Comparison of ENCODE assay signal across 22 cellular contexts in genomic region chr4:76622717-76623116, GRCh38.
DNase-seq lines count a peak whose midpoint lies in the region; ATAC-seq, FAIRE-seq and TF ChIP-seq lines count a peak whose summit lies in the region.
"Had no signal": no experiment of that assay in that cellular context is flagged by ENCODE, and none has a peak within 500 bp of the region (broad histone marks: within the 10 kb centered on the region; RNA-seq: fewer than 3 reads in every experiment).

No MANE protein-coding gene starts in this region.

- H3K4me1 ChIP-seq in A549: peaks cover 17% of the 10 kb centered on the region
- peaks cover 50% of the 10 kb centered on the region for H3K4me1 ChIP-seq in SJSA1 (replicated peaks)
- peaks cover 16% of the 10 kb centered on the region for H3K4me1 ChIP-seq in fibroblast of lung (ENCODE audit: control insufficient read depth, extremely low read depth, insufficient read depth, low read length)
- peaks cover 31% of the 10 kb centered on the region for H3K4me1 ChIP-seq in osteoblast (ENCODE audit: insufficient read depth, low read length)
- H3K4me1 ChIP-seq: parathyroid adenoma had no signal

- no peak for TF ChIP-seq CTCF in A549 (IDR thresholded peaks at IDR 0.05)
- no peak for TF ChIP-seq CTCF in fibroblast of lung (conservative IDR thresholded peaks at IDR 0.05 in 1 of 2, IDR thresholded peaks at IDR 0.05 in 1 of 2; ENCODE audit: low read depth in 1 of 2, low read length in 2 of 2)
- TF ChIP-seq CTCF in osteoblast (IDR thresholded peaks at IDR 0.05; ENCODE audit: extremely low read depth, low read depth, low read length): no peak

- no peaks in the 10 kb centered on the region for H3K79me2 ChIP-seq in fibroblast of lung (ENCODE audit: control insufficient read depth, insufficient read depth, low read length)
- no peaks in the 10 kb centered on the region for H3K79me2 ChIP-seq in osteoblast (ENCODE audit: insufficient read depth, low read length)
- H3K79me2 ChIP-seq: parathyroid adenoma had no signal

- H3K36me3 ChIP-seq in SJSA1 (no peaks in the 10 kb centered on the region), fibroblast of lung (ENCODE audit: control insufficient read depth, insufficient read depth, low read length) (no peaks in the 10 kb centered on the region), osteoblast (ENCODE audit: insufficient read depth, low read length) (no peaks in the 10 kb centered on the region)

- H3K4me2 ChIP-seq in A549: peak overlapping the region; percentile 51
- peak overlapping the region; percentile 32 for H3K4me2 ChIP-seq in fibroblast of lung (ENCODE audit: extremely low read depth, insufficient read depth, low read length)
- no peak overlapping the region for H3K4me2 ChIP-seq in osteoblast (ENCODE audit: insufficient read depth, low read length)

- H3K27ac ChIP-seq in A549: no peak overlapping the region
- peak overlapping the region; percentile 70 for H3K27ac ChIP-seq in SJSA1
- H3K27ac ChIP-seq in fibroblast of lung (ENCODE audit: insufficient read depth, low read length): peak overlapping the region; percentile 90
- peak overlapping the region; percentile 88 for H3K27ac ChIP-seq in osteoblast (ENCODE audit: low read depth, low read length)
- H3K27ac ChIP-seq: parathyroid adenoma had no signal

- DNase-seq in A549 (ENCODE audit: low read depth in 1 of 2, low spot score in 1 of 2) (no peak), SJSA1 (ENCODE audit: low read depth in 1 of 2, low spot score in 2 of 2) (no peak), fibroblast of lung (ENCODE audit: low read depth in 2 of 2) (no peak), osteoblast (ENCODE audit: insufficient read length, low spot score, missing footprints) (no peak), cerebellum (ENCODE audit: low spot score) (no peak), NCI-H526 (lab: John Stamatoyannopoulos, UW) (no peak), NCI-H2227 (lab: John Stamatoyannopoulos, UW; ENCODE audit: unreplicated experiment) (no peak)
- DNase-seq: activated CD4-positive, CD25-positive, alpha-beta regulatory T cell treated with anti-CD3 and anti-CD28 coated beads, Interleukin-2, amount 50 U/mL, for 72 hours; activated CD8-positive, alpha-beta memory T cell treated with anti-CD3 and anti-CD28 coated beads, Interleukin-2, amount 10 ng/mL, durations not matched to agents 7 days and 5 days; activated effector memory CD4-positive, alpha-beta T cell treated with anti-CD3 and anti-CD28 coated beads, Interleukin-2, amount 50 U/mL, for 16 hours; amygdala; CD4-positive, alpha-beta T cell; cortex of kidney; Karpas-422; NCI-H146; SHP77 treated with DMSO at 0.1 percent for 48 hours; small intestine; stimulated activated naive B cell treated with anti-CD40 and anti-IgM and Interleukin-4, amounts not matched to agents 10 μg/mL and 1 μg/mL and 100 μg/mL, for 72 hours had no signal

- no peaks in the 10 kb centered on the region for H3K27me3 ChIP-seq in SJSA1 (replicated peaks)
- H3K27me3 ChIP-seq in fibroblast of lung (ENCODE audit: control insufficient read depth, insufficient read depth, low read length): no peaks in the 10 kb centered on the region
- no peaks in the 10 kb centered on the region for H3K27me3 ChIP-seq in osteoblast (ENCODE audit: insufficient read depth, low read length)

- TF ChIP-seq EP300 in A549 (IDR thresholded peaks at IDR 0.05): no peak

- H3K9me3 ChIP-seq in A549: no peaks in the 10 kb centered on the region
- H3K9me3 ChIP-seq in SJSA1 (replicated peaks): no peaks in the 10 kb centered on the region
- H3K9me3 ChIP-seq in fibroblast of lung (ENCODE audit: control insufficient read depth, insufficient read depth, low read depth, low read length): no peaks in the 10 kb centered on the region
- no peaks in the 10 kb centered on the region for H3K9me3 ChIP-seq in osteoblast (ENCODE audit: low read depth, low read length)
- H3K9me3 ChIP-seq: mucosa of descending colon had no signal

- H4K20me1 ChIP-seq in fibroblast of lung (ENCODE audit: control insufficient read depth, extremely low read depth, insufficient read depth, low read length) (no peaks in the 10 kb centered on the region), osteoblast (ENCODE audit: insufficient read depth, low read length) (no peaks in the 10 kb centered on the region)

- POLR2A ChIA-PET in A549 (lab: Yijun Ruan, JAX): no interaction called here

- no peak overlapping the region for H3K4me3 ChIP-seq in A549
- H3K4me3 ChIP-seq in SJSA1: no peak overlapping the region
- H3K4me3 ChIP-seq in fibroblast of lung (replicated peaks in 1 of 4; ENCODE audit: control extremely low read depth in 1 of 4, insufficient read depth in 1 of 4, low read depth in 3 of 4, low read length in 4 of 4): no peak overlapping the region
- H3K4me3 ChIP-seq in osteoblast (ENCODE audit: insufficient read depth, low read length): no peak overlapping the region
- H3K4me3 ChIP-seq: mucosa of descending colon had no signal

- TF ChIP-seq POLR2A in A549 (IDR thresholded peaks at IDR 0.05; ENCODE audit: low read length): no peak

- ATAC-seq in A549 (no peak), GM19351 (IDR thresholded peaks at IDR 0.05; ENCODE audit: unreplicated experiment) (no peak)
- ATAC-seq: activated CD8-positive, alpha-beta memory T cell treated with anti-CD3 and anti-CD28 coated beads, Interleukin-2, amount 10 ng/mL, durations not matched to agents 7 days and 5 days; stimulated activated naive B cell treated with anti-CD40 and anti-IgM and Interleukin-4, amounts not matched to agents 10 μg/mL and 1 μg/mL and 100 μg/mL, for 72 hours had no signal

- H2AFZ ChIP-seq in fibroblast of lung (ENCODE audit: low read length) (no peak overlapping the region), osteoblast (ENCODE audit: low read length) (no peak overlapping the region)
- H2AFZ ChIP-seq: parathyroid adenoma had no signal

- CTCF ChIA-PET in A549 (lab: Yijun Ruan, JAX): no interaction called here

- WGBS in A549 (ENCODE audit: missing lambda C conversion rate): 12% methylated on average over 1 of the region's 1 CpG

- no peak for FAIRE-seq in A549 (lab: Jason Lieb, UNC)
- FAIRE-seq: GM12891, small intestine had no signal

- no peak for TF ChIP-seq RAD21 in A549 (conservative IDR thresholded peaks at IDR 0.05 in 1 of 2, IDR thresholded peaks at IDR 0.05 in 1 of 2)

- H3K9ac ChIP-seq in fibroblast of lung (ENCODE audit: insufficient read depth, low read length): no peak overlapping the region
- H3K9ac ChIP-seq: parathyroid adenoma had no signal

TF ChIP-seq in A549, 52 proteins besides CTCF, POLR2A, EP300 and RAD21:
- TF ChIP-seq TFCP2L1 (CRISPR knock-in tag; IDR thresholded peaks at IDR 0.05) (no peak), GATA3 (IDR thresholded peaks at IDR 0.05; ENCODE audit: borderline replicate concordance) (0 out of 2 replicates have a peak, but pooled peaks have one; percentile 26), HMGXB4 (CRISPR knock-in tag; IDR thresholded peaks at IDR 0.05; ENCODE audit: borderline replicate concordance) (no peak), POLR2AphosphoS2 (conservative IDR thresholded peaks at IDR 0.05; ENCODE audit: low read length) (no peak)

Comparison
In these comparisons a context has a peak if more than half of its experiments do, and no peak if none do; other contexts are left out.
1. H3K27ac ChIP-seq: peak in SJSA1 (single experiment), fibroblast of lung (single experiment) and osteoblast (single experiment); none in A549 (0 of 2).